ENCODE assay signal across 8 cellular contexts in the genomic region with DNA sequence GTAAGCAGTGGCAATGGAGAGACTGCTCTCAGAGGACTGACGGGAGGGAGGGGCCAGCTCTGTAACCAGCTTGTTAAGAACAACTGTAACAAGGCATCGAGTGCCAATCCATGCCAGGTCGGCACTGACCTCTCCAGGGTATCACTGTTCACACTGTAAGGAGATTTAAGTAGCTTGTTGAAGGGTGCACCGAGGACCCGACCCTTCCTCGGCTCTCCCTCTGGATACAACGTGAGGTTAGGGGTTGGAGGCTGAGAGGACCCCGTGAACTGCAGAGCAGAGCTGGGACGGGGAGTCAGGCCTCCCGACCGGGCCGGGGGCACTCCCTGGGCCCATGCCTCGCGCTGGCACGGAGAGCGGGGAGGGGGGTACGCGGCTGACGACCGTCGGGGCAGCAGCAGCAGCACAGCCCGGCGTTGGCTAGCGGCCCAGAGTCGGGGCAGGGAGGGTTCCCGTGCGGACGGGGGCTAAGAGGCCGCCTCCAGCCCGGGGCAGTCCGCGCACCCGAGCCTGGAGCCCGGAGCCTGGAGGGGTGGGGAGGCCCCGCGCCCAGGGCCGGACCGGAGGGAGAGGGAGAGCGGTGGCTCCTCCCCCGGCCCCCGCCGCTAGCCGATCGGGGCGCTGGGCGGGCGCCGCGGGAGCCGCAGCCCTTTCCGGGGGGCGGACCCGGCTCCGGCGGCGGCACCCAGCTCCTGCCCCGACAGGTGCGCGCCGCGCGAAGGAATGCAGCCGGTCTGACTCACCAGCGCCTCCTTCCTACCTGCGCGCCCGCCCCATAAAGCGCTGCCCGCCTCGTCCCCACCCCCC. TPM values are rescaled to one million over a fixed set of nuclear protein-coding genes. Genes with fewer than 3 reads are reported as not detected.
DNase-seq lines count a peak whose midpoint lies in the region; ATAC-seq and TF ChIP-seq lines count a peak whose summit lies in the region.

A gene (plus strand): TSS at position 804 of the 807 bp plus-strand sequence. CDS start 3,245 bp downstream, outside the sequence.

- peaks cover 4% of the 10 kb centered on the region for H3K27me3 ChIP-seq in CD8-positive, alpha-beta memory T cell (ENCODE audit: insufficient read depth, low read length, poor library complexity, severe bottlenecking)
- no peaks in the 10 kb centered on the region for H3K27me3 ChIP-seq in mucosa of rectum (ENCODE audit: control insufficient read depth in 2 of 2, insufficient read depth in 2 of 2, low read length in 2 of 2)

- peak within 1 kb of the TSS; percentile 85 to 97 for H3K9ac ChIP-seq in mucosa of rectum (ENCODE audit: low read depth in 1 of 2, low read length in 2 of 2)

- H3K4me1 Mint-ChIP-seq in CD8-positive, alpha-beta memory T cell = peaks cover 4 to 5% (median 4%) of the 10 kb centered on the region in 3 donors
- peaks cover 3% of the 10 kb centered on the region for H3K4me1 Mint-ChIP-seq in activated CD8-positive, alpha-beta T cell treated with anti-CD3 and anti-CD28 coated beads for 36 hours (ENCODE audit: low read depth)

- TF ChIP-seq CTCF in LNCaP clone FGC (IDR thresholded peaks at IDR 0.05; ENCODE audit: control insufficient read depth, extremely low read depth, insufficient read depth) = peak; percentile 42
- peak; percentile 14 for TF ChIP-seq CTCF in activated CD8-positive, alpha-beta T cell treated with anti-CD3 and anti-CD28 coated beads for 36 hours (IDR thresholded peaks at IDR 0.05)

- POLR2A ChIA-PET in CD8-positive, alpha-beta memory T cell (lab: Charles Lee) = no interaction called here
- POLR2A ChIA-PET in activated CD8-positive, alpha-beta T cell treated with anti-CD3 and anti-CD28 coated beads for 36 hours (lab: Charles Lee) = no interaction called here

- DNase-seq in CD8-positive, alpha-beta memory T cell = peak; percentile 58 to 77 (median 66)
- no peak for DNase-seq in LNCaP clone FGC (ENCODE audit: low read depth)
- peak; percentile 63 for DNase-seq in activated CD8-positive, alpha-beta T cell treated with anti-CD3 and anti-CD28 coated beads for 36 hours
- DNase-seq in effector CD8-positive, alpha-beta T cell (lab: John Stamatoyannopoulos, UW) = peak; percentile 44
- peak; percentile 57 for DNase-seq in stimulated activated CD8-positive, alpha-beta memory T cell treated with anti-CD3 and anti-CD28 coated beads, Interleukin-4, amount 100 ng/mL, for 48 hours

- peak; percentile 93 for ATAC-seq in activated CD8-positive, alpha-beta T cell treated with anti-CD3 and anti-CD28 coated beads for 36 hours
- ATAC-seq in GM18873 (IDR thresholded peaks at IDR 0.05; ENCODE audit: low FRiP score, unreplicated experiment) = no peak
- no peak for ATAC-seq in HG03469 (IDR thresholded peaks at IDR 0.05; ENCODE audit: unreplicated experiment)

- H3K4me3 ChIP-seq in CD8-positive, alpha-beta memory T cell (ENCODE audit: low read length) = peak within 1 kb of the TSS; percentile 56
- H3K4me3 ChIP-seq in LNCaP clone FGC (ENCODE audit: low read depth, low read length) = peak within 1 kb of the TSS; percentile 40
- H3K4me3 ChIP-seq in mucosa of rectum (ENCODE audit: low read length in 2 of 2) = peak within 1 kb of the TSS; percentile 73 to 79

- H3K9me3 ChIP-seq in CD8-positive, alpha-beta memory T cell (ENCODE audit: low read length) = no peaks in the 10 kb centered on the region
- H3K9me3 ChIP-seq in mucosa of rectum (ENCODE audit: control insufficient read depth in 2 of 2, low read length in 2 of 2) = no peaks in the 10 kb centered on the region

- H3K27ac ChIP-seq in CD8-positive, alpha-beta memory T cell (ENCODE audit: low read depth, low read length) = no peak within 1 kb of the TSS
- H3K27ac ChIP-seq in mucosa of rectum (ENCODE audit: low read depth in 2 of 2, low read length in 2 of 2) = peak within 1 kb of the TSS; percentile 97 to 98

- H3K4me3 Mint-ChIP-seq in CD8-positive, alpha-beta memory T cell = peak within 1 kb of the TSS; percentile 73 to 85 (median 78)
- peak within 1 kb of the TSS; percentile 67 for H3K4me3 Mint-ChIP-seq in activated CD8-positive, alpha-beta T cell treated with anti-CD3 and anti-CD28 coated beads for 36 hours

- H3K36me3 ChIP-seq in CD8-positive, alpha-beta memory T cell (ENCODE audit: insufficient read depth, low read length) = no peaks in the 10 kb centered on the region
- H3K36me3 ChIP-seq in mucosa of rectum (ENCODE audit: control insufficient read depth in 2 of 2, insufficient read depth in 2 of 2, low read length in 2 of 2) = peaks cover 16% of the 10 kb centered on the region in 2 donors

- H3K36me3 Mint-ChIP-seq in CD8-positive, alpha-beta memory T cell = no peaks in the 10 kb centered on the region
- H3K36me3 Mint-ChIP-seq in activated CD8-positive, alpha-beta T cell treated with anti-CD3 and anti-CD28 coated beads for 36 hours (ENCODE audit: low read depth) = no peaks in the 10 kb centered on the region

- no peaks in the 10 kb centered on the region for H3K9me3 Mint-ChIP-seq in CD8-positive, alpha-beta memory T cell
- H3K9me3 Mint-ChIP-seq in activated CD8-positive, alpha-beta T cell treated with anti-CD3 and anti-CD28 coated beads for 36 hours = no peaks in the 10 kb centered on the region

- intact Hi-C loops in activated CD8-positive, alpha-beta T cell treated with anti-CD3 and anti-CD28 coated beads for 36 hours (cut with micrococcal nuclease) = no loop called here

- H3K27me3 Mint-ChIP-seq in CD8-positive, alpha-beta memory T cell = peaks cover 4 to 11% of the 10 kb centered on the region in 2 donors
- H3K27me3 Mint-ChIP-seq in activated CD8-positive, alpha-beta T cell treated with anti-CD3 and anti-CD28 coated beads for 36 hours = peaks cover 10% of the 10 kb centered on the region

- H3K27ac Mint-ChIP-seq in CD8-positive, alpha-beta memory T cell = peak within 1 kb of the TSS in 4 of 8 donors; percentile 47 to 73 (median 62)
- H3K27ac Mint-ChIP-seq in activated CD8-positive, alpha-beta T cell treated with anti-CD3 and anti-CD28 coated beads for 36 hours = no peak within 1 kb of the TSS

- CTCF ChIA-PET in CD8-positive, alpha-beta memory T cell (lab: Charles Lee) = interaction anchor here (2.7 to 3.5 kb wide), 2 partner anchors 28 to 87 kb away, joined by 10 to 19 read pairs; a partner anchor contains a TSS
- CTCF ChIA-PET in activated CD8-positive, alpha-beta T cell treated with anti-CD3 and anti-CD28 coated beads for 36 hours (lab: Charles Lee) = interaction anchor here (1.0 to 22.4 kb wide), 4 partner anchors 29 to 119 kb away, joined by 4 to 217 read pairs (median 14); a partner anchor contains a TSS

- H3K4me1 ChIP-seq in CD8-positive, alpha-beta memory T cell (ENCODE audit: insufficient read depth, low read length) = no peaks in the 10 kb centered on the region
- H3K4me1 ChIP-seq in mucosa of rectum (ENCODE audit: control insufficient read depth in 2 of 2, insufficient read depth in 2 of 2, low read length in 2 of 2) = peaks cover 24 to 29% of the 10 kb centered on the region in 2 donors

RNA-seq across cellular contexts. Expression of the gene that starts here (rescaled TPM):
- total RNA-seq in CD8-positive, alpha-beta memory T cell = 1 to 10 TPM; 1.8 to 2.1 TPM
- polyA plus RNA-seq in CD8-positive, alpha-beta memory T cell = 1.5 TPM
- total RNA-seq in activated CD8-positive, alpha-beta T cell treated with anti-CD3 and anti-CD28 coated beads for 36 hours = 1 to 10 TPM in 1 of 2 experiments, under 1 TPM in 1; 0.69 to 1.8 TPM
